Comparison of ENCODE assay signal across 1 cellular context in the genomic region with DNA sequence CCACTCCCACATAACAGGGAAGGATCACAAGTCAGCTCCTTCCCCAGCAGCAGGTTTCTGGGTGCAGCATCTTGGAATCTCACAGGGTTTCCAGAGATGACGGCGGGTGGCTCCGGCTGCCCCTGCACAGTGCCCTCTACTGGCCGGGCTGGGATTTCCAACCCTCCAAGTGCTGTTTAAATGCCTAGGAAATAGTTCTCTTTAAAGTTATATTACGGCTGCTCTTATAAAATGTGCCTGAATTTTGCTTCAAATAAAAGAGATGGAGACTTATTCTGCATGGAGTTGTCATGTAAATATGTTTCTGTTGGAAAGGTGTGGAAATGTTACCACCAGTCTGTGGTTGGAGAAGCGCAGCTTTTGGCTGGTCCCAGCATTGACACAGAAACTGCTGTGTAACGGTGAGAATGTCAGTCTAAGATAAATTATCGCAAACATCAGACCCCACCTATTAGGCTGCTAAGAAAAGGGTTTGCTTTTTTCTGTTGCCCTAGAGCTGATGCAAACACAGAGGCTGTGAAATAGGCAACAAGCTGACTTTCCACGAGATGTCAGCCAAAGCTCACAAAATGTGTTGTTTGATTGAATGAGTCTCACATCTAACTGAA.
TF ChIP-seq lines count a peak whose summit lies in the region.

No MANE protein-coding gene starts in this region.

TF ChIP-seq in endothelial cell of umbilical vein, 7 proteins besides CTCF, POLR2A, EP300 and RAD21 (continued from another document):
- no peak for TF ChIP-seq MYC (IDR thresholded peaks at IDR 0.05; ENCODE audit: low read depth, low read length)
- no peak for TF ChIP-seq EZH2 (IDR thresholded peaks at IDR 0.05; ENCODE audit: borderline replicate concordance, low read depth, low read length, severe bottlenecking)
- no peak for TF ChIP-seq MAX (IDR thresholded peaks at IDR 0.05; ENCODE audit: insufficient read depth, insufficient read length)
- TF ChIP-seq JUN (IDR thresholded peaks at IDR 0.05; ENCODE audit: borderline replicate concordance, insufficient read depth, insufficient read length, low read depth) = no peak
